ENCODE assay signal across 21 cellular contexts in the genomic region with DNA sequence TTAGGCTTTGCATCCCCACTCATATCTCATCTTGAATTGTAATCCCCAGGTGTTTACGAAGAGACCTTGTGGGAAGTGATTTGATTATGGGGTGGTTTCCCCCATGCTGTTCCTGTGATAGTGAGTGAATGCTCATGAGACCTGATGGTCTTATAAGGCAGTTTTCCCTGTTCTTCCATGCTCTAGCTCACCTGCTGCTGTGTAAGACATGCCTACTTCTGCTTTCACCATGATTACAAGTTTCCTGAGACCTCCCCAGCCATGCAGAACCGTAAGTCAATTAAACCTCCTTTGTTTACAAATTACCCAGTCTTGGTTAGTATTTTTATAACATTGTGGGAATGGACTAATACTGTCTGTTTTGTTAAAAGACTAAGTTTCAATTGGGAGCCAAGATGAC. TPM values are rescaled to one million over a fixed set of nuclear protein-coding genes. Genes with fewer than 3 reads are reported as not detected.
DNase-seq lines count a peak whose midpoint lies in the region; ATAC-seq and TF ChIP-seq lines count a peak whose summit lies in the region.
"Had no signal": no experiment of that assay in that cellular context is flagged by ENCODE, and none has a peak within 500 bp of the region (broad histone marks: within the 10 kb centered on the region; RNA-seq: fewer than 3 reads in every experiment).

No MANE protein-coding gene starts in this region.

- no peaks in the 10 kb centered on the region for H3K9me3 ChIP-seq in vagina
- H3K9me3 ChIP-seq in MM.1S (replicated peaks; ENCODE audit: insufficient read depth, low read length), result no peaks in the 10 kb centered on the region
- H3K9me3 ChIP-seq: psoas muscle had no signal

- H3K79me2 ChIP-seq in MM.1S (ENCODE audit: low read length), result no peaks in the 10 kb centered on the region

- peaks cover 11% of the 10 kb centered on the region for H3K9me3 Mint-ChIP-seq in nephron progenitor cell

- peak overlapping the region; percentile 92 for H3K27ac Mint-ChIP-seq in nephron progenitor cell

- no peaks in the 10 kb centered on the region for H3K4me1 ChIP-seq in vagina
- no peaks in the 10 kb centered on the region for H3K4me1 ChIP-seq in MM.1S (ENCODE audit: low read length)
- H3K4me1 ChIP-seq: foreskin keratinocyte, psoas muscle had no signal

- ATAC-seq in GM18907 (IDR thresholded peaks at IDR 0.05; ENCODE audit: unreplicated experiment), result peak; percentile 60
- ATAC-seq in HG02588 (IDR thresholded peaks at IDR 0.05; ENCODE audit: unreplicated experiment), result peak; percentile 63
- peak; percentile 83 for ATAC-seq in HG03565 (IDR thresholded peaks at IDR 0.05; ENCODE audit: unreplicated experiment)
- ATAC-seq: foreskin keratinocyte, left colon, psoas muscle had no signal

- intact Hi-C loops in vagina (cut with DNase I), result no loop called here

- no peak overlapping the region for H3K4me2 ChIP-seq in MM.1S (ENCODE audit: low read depth, low read length)
- H3K4me2 ChIP-seq: smooth muscle cell had no signal

- H4K20me1 ChIP-seq in MM.1S (ENCODE audit: insufficient read depth, low read length), result no peaks in the 10 kb centered on the region

- H3K4me3 ChIP-seq in vagina, result no peak overlapping the region
- no peak overlapping the region for H3K4me3 ChIP-seq in MM.1S (ENCODE audit: low read length)
- H3K4me3 ChIP-seq: psoas muscle, smooth muscle cell had no signal

- H3F3A ChIP-seq in MM.1S (ENCODE audit: insufficient read depth, low read length), result no peaks in the 10 kb centered on the region

- no peaks in the 10 kb centered on the region for H3K9me2 ChIP-seq in MM.1S (replicated peaks; ENCODE audit: insufficient read depth, low read length)

- peaks cover 64% of the 10 kb centered on the region for H3K36me3 Mint-ChIP-seq in nephron progenitor cell (ENCODE audit: low read depth)

- TF ChIP-seq CTCF in nephron progenitor cell (IDR thresholded peaks at IDR 0.05), result no peak
- TF ChIP-seq CTCF in vagina (IDR thresholded peaks at IDR 0.05), result no peak
- TF ChIP-seq CTCF in MM.1S (IDR thresholded peaks at IDR 0.05; ENCODE audit: low read length), result no peak

- H3K36me3 ChIP-seq in vagina (no peaks in the 10 kb centered on the region), MM.1S (replicated peaks; ENCODE audit: insufficient read depth, low read length) (no peaks in the 10 kb centered on the region)

- no peak overlapping the region for H3K9ac ChIP-seq in MM.1S (ENCODE audit: low read length)

- H2AFZ ChIP-seq in MM.1S (ENCODE audit: low read length), result no peak overlapping the region

- H3K27ac ChIP-seq in vagina (no peak overlapping the region), MM.1S (ENCODE audit: low read length) (no peak overlapping the region)
- H3K27ac ChIP-seq: epithelial cell of prostate, foreskin keratinocyte, psoas muscle had no signal

- H3K4me1 Mint-ChIP-seq in nephron progenitor cell, result no peaks in the 10 kb centered on the region

- H3K27me3 ChIP-seq in vagina, result no peaks in the 10 kb centered on the region
- H3K27me3 ChIP-seq in MM.1S (replicated peaks; ENCODE audit: insufficient read depth, low read length), result no peaks in the 10 kb centered on the region
- H3K27me3 ChIP-seq: foreskin keratinocyte had no signal

- no peak for TF ChIP-seq POLR2A in vagina (IDR thresholded peaks at IDR 0.05)

- DNase-seq in nephron progenitor cell (no peak), vagina (ENCODE audit: extremely low spot score in 2 of 2) (no peak), activated gamma-delta T cell (lab: John Stamatoyannopoulos, UW) (no peak), MM.1S (no peak), GM19240 (ENCODE audit: insufficient read length, low spot score) (no peak)
- DNase-seq: dermis blood vessel endothelial cell; DND-41; foreskin keratinocyte; left colon; NCI-H1092 treated with DMSO at 0.1 percent for 48 hours; NCI-H2081 treated with DMSO at 0.1 percent for 48 hours; NCI-H524 treated with DMSO at 0.1 percent for 48 hours; OCI-M1; psoas muscle; SIG-M5; stimulated activated CD4-positive, alpha-beta T cell treated with anti-CD3 and anti-CD28 coated beads, Interleukin-4, amount 100 ng/mL, for 4 hours had no signal

- H3K27me3 Mint-ChIP-seq in nephron progenitor cell (ENCODE audit: low read depth, poor library complexity), result peaks cover 3% of the 10 kb centered on the region

- H3K4me3 Mint-ChIP-seq in nephron progenitor cell, result no peak overlapping the region

RNA-seq across cellular contexts. Expression of a gene that starts 35.3 kb away (rescaled TPM):
- total RNA-seq in vagina, result 6.1 TPM
